Comparison of ENCODE assay signal across 1 cellular context in genomic region chr5:6675784-6676499, GRCh38.
TF ChIP-seq lines count a peak whose summit lies in the region.

No MANE protein-coding gene starts in this region.

TF ChIP-seq in H1, 55 proteins besides CTCF, POLR2A, EP300 and RAD21:
- TF ChIP-seq KDM4A (IDR thresholded peaks at IDR 0.05; ENCODE audit: low read depth, low read length, severe bottlenecking) (no peak), CHD1 (IDR thresholded peaks at IDR 0.05; ENCODE audit: low read depth, low read length) (no peak), RNF2 (IDR thresholded peaks at IDR 0.05; ENCODE audit: borderline replicate concordance, low read depth, low read length, missing control alignments, poor library complexity, severe bottlenecking) (no peak), YY1 (IDR thresholded peaks at IDR 0.05; ENCODE audit: low read depth, low read length) (peak; percentile 41; the same call in 1 of the 2 replicates), CHD2 (IDR thresholded peaks at IDR 0.05; ENCODE audit: low read length) (no peak), CEBPB (IDR thresholded peaks at IDR 0.05; ENCODE audit: low read depth, low read length) (no peak)
